Comparison of ENCODE assay signal across 8 cellular contexts in the genomic region with DNA sequence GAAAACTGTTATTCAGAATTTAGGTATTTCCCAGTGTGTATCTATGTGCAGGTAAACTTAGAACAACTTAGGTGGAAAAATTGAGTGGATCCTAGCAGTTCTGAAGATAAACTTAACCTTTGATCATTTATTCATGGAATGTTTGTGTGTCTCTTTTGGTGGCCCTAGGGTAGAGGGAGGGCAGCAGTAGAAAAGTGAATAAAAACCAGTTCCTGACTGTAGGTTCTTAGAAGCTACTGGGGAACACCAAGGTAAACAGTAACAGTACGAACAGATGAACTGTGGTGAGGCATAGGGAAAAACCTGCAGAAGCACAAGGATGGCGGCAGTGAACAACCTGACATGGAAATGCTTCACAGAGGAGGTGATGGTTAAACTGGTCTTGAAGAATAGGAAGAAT. TPM values are rescaled to one million over a fixed set of nuclear protein-coding genes. Genes with fewer than 3 reads are reported as not detected.
DNase-seq lines count a peak whose midpoint lies in the region; ATAC-seq and TF ChIP-seq lines count a peak whose summit lies in the region.

No MANE protein-coding gene starts in this region.

- no peaks in the 10 kb centered on the region for H3K27me3 Mint-ChIP-seq in T-helper 17 cell

- H3K4me3 Mint-ChIP-seq in T-helper 17 cell = peak overlapping the region; percentile 96

- H3K27ac Mint-ChIP-seq in T-helper 17 cell = peak overlapping the region; percentile 96

- no peak for ATAC-seq in T-helper 17 cell
- no peak for ATAC-seq in GM18873 (IDR thresholded peaks at IDR 0.05; ENCODE audit: low FRiP score, unreplicated experiment)
- ATAC-seq in GM19455 (IDR thresholded peaks at IDR 0.05; ENCODE audit: unreplicated experiment) = no peak

- H3K4me3 ChIP-seq in GM06990 (replicated peaks; ENCODE audit: low read depth, low read length) = peak overlapping the region; percentile 69
- H3K4me3 ChIP-seq in fibroblast of villous mesenchyme (ENCODE audit: low read depth, low read length) = peak overlapping the region; percentile 90
- peak overlapping the region; percentile 28 for H3K4me3 ChIP-seq in skeletal muscle cell (ENCODE audit: low read depth, low read length)

- H3K27me3 ChIP-seq in GM06990 (replicated peaks; ENCODE audit: control insufficient read depth, insufficient read depth, low read length) = no peaks in the 10 kb centered on the region

- DNase-seq in GM06990 (ENCODE audit: extremely low read depth, insufficient read length) (no peak), T-helper 17 cell (no peak), fibroblast of villous mesenchyme (ENCODE audit: low read depth) (peak; percentile 7), skeletal muscle cell (ENCODE audit: low read depth) (no peak), AG08395 (ENCODE audit: low spot score) (no peak)
- DNase-seq in effector CD8-positive, alpha-beta T cell (lab: John Stamatoyannopoulos, UW) = no peak

- peaks cover 48% of the 10 kb centered on the region for H3K4me1 Mint-ChIP-seq in T-helper 17 cell

- H3K36me3 Mint-ChIP-seq in T-helper 17 cell (ENCODE audit: low read depth) = peaks cover 13% of the 10 kb centered on the region

- no peak for TF ChIP-seq CTCF in GM06990 (IDR thresholded peaks at IDR 0.05; ENCODE audit: insufficient read depth, low read length, poor library complexity, severe bottlenecking)
- TF ChIP-seq CTCF in fibroblast of villous mesenchyme (IDR thresholded peaks at IDR 0.05; ENCODE audit: insufficient read depth, low read depth, low read length) = no peak

- no peaks in the 10 kb centered on the region for H3K9me3 ChIP-seq in T-helper 17 cell (ENCODE audit: control insufficient read depth, low read length, poor library complexity, severe bottlenecking)

- no peaks in the 10 kb centered on the region for H3K36me3 ChIP-seq in GM06990 (ENCODE audit: control insufficient read depth, insufficient read depth, low read length)

RNA-seq across cellular contexts. Expression of a gene that starts 2.5 kb away (rescaled TPM):
- 100 to 1,000 TPM; 127 to 159 TPM for total RNA-seq in T-helper 17 cell
- 20.3 and 21.2 TPM in 2 replicates for total RNA-seq in fibroblast of villous mesenchyme

Comparison
In these comparisons a context has a peak if more than half of its experiments do, and no peak if none do; other contexts are left out.
1. H3K4me3 ChIP-seq: peak in every context shown above with its lines; median percentile 90 in fibroblast of villous mesenchyme; 69 in GM06990; 28 in skeletal muscle cell.